20 cellular contexts compared by ENCODE assay signal in genomic region chr17:61381537-61381936, GRCh38. TPM values are rescaled to one million over a fixed set of nuclear protein-coding genes. Genes with fewer than 3 reads are reported as not detected.
"Had no signal": no experiment of that assay in that cellular context is flagged by ENCODE, and none has a peak within 500 bp of the region (broad histone marks: within the 10 kb centered on the region; RNA-seq: fewer than 3 reads in every experiment).

No MANE protein-coding gene starts in this region.

- H3K4me3 ChIP-seq: gastrocnemius medialis, heart right ventricle, mucosa of descending colon, upper lobe of right lung had no signal

- H3K27me3 ChIP-seq: gastrocnemius medialis, heart right ventricle, neutrophil, upper lobe of right lung had no signal

- H3K9me3 ChIP-seq: gastrocnemius medialis, heart right ventricle, mucosa of descending colon, neutrophil, upper lobe of right lung had no signal

- DNase-seq: activated CD4-positive, alpha-beta memory T cell treated with anti-CD3 and anti-CD28 coated beads, Interleukin-2, amount 10 ng/mL, durations not matched to agents 7 days and 5 days; activated CD4-positive, alpha-beta T cell treated with anti-CD3 and anti-CD28 coated beads for 36 hours; activated CD8-positive, alpha-beta memory T cell treated with anti-CD3 and anti-CD28 coated beads, Interleukin-2, amount 10 ng/mL, durations not matched to agents 7 days and 5 days; activated naive CD4-positive, alpha-beta T cell treated with Interleukin-2 at 50 U/mL for 16 hours; activated naive CD8-positive, alpha-beta T cell treated with anti-CD3 and anti-CD28 coated beads, Interleukin-2, amount 10 ng/mL, durations not matched to agents 7 days and 5 days; central memory CD4-positive, alpha-beta T cell; endodermal cell; gastrocnemius medialis; heart right ventricle; immature natural killer cell; mucosa of descending colon; naive B cell; stimulated activated CD4-positive, alpha-beta T cell treated with anti-CD3 and anti-CD28 coated beads, Interleukin-12 subunit alpha, Interleukin-12 subunit beta, amount 100 ng/mL, for 4 hours; stimulated activated CD4-positive, alpha-beta T cell treated with anti-CD3 and anti-CD28 coated beads, Interleukin-1b, Interleukin-23, amount 100 ng/mL, for 48 hours; stimulated activated CD8-positive, alpha-beta memory T cell treated with anti-CD3 and anti-CD28 coated beads, Interleukin-4, amount 100 ng/mL, for 48 hours; stimulated activated naive CD4-positive, alpha-beta T cell; T-cell; upper lobe of right lung had no signal

- H3K27ac ChIP-seq: epithelial cell of prostate, gastrocnemius medialis, heart right ventricle, neutrophil, upper lobe of right lung had no signal

- H3K36me3 ChIP-seq: gastrocnemius medialis, heart right ventricle, neutrophil, upper lobe of right lung had no signal

- H3K4me1 ChIP-seq: upper lobe of right lung had no signal

RNA-seq across cellular contexts. Expression of gene TBX2, which starts 18.1 kb away (rescaled TPM):
- polyA plus RNA-seq: immature natural killer cell had no signal
